In genomic region chr10:118911361-118911760, GRCh38 we compare ENCODE assay signal across 1 cellular context.
A peak's percentile ranks its signal among the peaks of the same experiment; 100 is the strongest.
TF ChIP-seq lines count a peak whose summit lies in the region.

No MANE protein-coding gene starts in this region.

TF ChIP-seq in K562, 482 proteins besides CTCF, POLR2A, EP300 and RAD21 (continued from another document):
- no peak for TF ChIP-seq ILF3 (IDR thresholded peaks at IDR 0.05; ENCODE audit: borderline replicate concordance)
- no peak for TF ChIP-seq BRF2 (IDR thresholded peaks at IDR 0.05; ENCODE audit: borderline replicate concordance, insufficient read depth, insufficient read length)
- no peak for TF ChIP-seq ZBTB40 (IDR thresholded peaks at IDR 0.05)
- TF ChIP-seq ZBTB40 (CRISPR knock-in tag; IDR thresholded peaks at IDR 0.05): no peak
- TF ChIP-seq NR2C2 (CRISPR knock-in tag; IDR thresholded peaks at IDR 0.05): no peak
- peak; percentile 32; the same call in 1 of the 2 replicates for TF ChIP-seq NR2C2 (tag; IDR thresholded peaks at IDR 0.05)
- TF ChIP-seq, protein P1, sequence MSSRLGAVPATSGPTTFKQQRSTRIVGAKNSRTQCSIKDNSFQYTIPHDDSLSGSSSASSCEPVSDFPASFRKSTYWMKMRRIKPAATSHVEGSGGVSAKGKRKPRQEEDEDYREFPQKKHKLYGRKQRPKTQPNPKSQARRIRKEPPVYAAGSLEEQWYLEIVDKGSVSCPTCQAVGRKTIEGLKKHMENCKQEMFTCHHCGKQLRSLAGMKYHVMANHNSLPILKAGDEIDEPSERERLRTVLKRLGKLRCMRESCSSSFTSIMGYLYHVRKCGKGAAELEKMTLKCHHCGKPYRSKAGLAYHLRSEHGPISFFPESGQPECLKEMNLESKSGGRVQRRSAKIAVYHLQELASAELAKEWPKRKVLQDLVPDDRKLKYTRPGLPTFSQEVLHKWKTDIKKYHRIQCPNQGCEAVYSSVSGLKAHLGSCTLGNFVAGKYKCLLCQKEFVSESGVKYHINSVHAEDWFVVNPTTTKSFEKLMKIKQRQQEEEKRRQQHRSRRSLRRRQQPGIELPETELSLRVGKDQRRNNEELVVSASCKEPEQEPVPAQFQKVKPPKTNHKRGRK (tag; IDR thresholded peaks at IDR 0.05): no peak
- no peak for TF ChIP-seq ZNF347 (CRISPR knock-in tag; IDR thresholded peaks at IDR 0.05; ENCODE audit: low read depth)
- TF ChIP-seq FOSL1 (tag; conservative IDR thresholded peaks at IDR 0.05): peak; percentile 30; the same call in 1 of the 2 replicates
- TF ChIP-seq, protein P2, sequence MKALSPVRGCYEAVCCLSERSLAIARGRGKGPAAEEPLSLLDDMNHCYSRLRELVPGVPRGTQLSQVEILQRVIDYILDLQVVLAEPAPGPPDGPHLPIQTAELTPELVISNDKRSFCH (CRISPR knock-in tag; IDR thresholded peaks at IDR 0.05): no peak
- TF ChIP-seq, protein P2 (tag; IDR thresholded peaks at IDR 0.05): peak; percentile 87; the same call in 1 of the 2 replicates
- no peak for TF ChIP-seq BRD9 (IDR thresholded peaks at IDR 0.05; ENCODE audit: low read depth, partially characterized antibody)
- TF ChIP-seq ZNF3 (CRISPR knock-in tag; IDR thresholded peaks at IDR 0.05): no peak
- no peak for TF ChIP-seq ZNF311 (CRISPR knock-in tag; IDR thresholded peaks at IDR 0.05)
- TF ChIP-seq, protein P3, sequence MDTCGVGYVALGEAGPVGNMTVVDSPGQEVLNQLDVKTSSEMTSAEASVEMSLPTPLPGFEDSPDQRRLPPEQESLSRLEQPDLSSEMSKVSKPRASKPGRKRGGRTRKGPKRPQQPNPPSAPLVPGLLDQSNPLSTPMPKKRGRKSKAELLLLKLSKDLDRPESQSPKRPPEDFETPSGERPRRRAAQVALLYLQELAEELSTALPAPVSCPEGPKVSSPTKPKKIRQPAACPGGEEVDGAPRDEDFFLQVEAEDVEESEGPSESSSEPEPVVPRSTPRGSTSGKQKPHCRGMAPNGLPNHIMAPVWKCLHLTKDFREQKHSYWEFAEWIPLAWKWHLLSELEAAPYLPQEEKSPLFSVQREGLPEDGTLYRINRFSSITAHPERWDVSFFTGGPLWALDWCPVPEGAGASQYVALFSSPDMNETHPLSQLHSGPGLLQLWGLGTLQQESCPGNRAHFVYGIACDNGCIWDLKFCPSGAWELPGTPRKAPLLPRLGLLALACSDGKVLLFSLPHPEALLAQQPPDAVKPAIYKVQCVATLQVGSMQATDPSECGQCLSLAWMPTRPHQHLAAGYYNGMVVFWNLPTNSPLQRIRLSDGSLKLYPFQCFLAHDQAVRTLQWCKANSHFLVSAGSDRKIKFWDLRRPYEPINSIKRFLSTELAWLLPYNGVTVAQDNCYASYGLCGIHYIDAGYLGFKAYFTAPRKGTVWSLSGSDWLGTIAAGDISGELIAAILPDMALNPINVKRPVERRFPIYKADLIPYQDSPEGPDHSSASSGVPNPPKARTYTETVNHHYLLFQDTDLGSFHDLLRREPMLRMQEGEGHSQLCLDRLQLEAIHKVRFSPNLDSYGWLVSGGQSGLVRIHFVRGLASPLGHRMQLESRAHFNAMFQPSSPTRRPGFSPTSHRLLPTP (IDR thresholded peaks at IDR 0.05; ENCODE audit: borderline replicate concordance, extremely low read depth, insufficient read length): no peak
- no peak for TF ChIP-seq ZNF695 (CRISPR knock-in tag; IDR thresholded peaks at IDR 0.05)
- TF ChIP-seq POLR3A (IDR thresholded peaks at IDR 0.05; ENCODE audit: borderline replicate concordance, extremely low read depth, insufficient read depth, insufficient read length): no peak
- TF ChIP-seq MAFF (IDR thresholded peaks at IDR 0.05; ENCODE audit: low read length): no peak
- no peak for TF ChIP-seq SIN3A (IDR thresholded peaks at IDR 0.05; ENCODE audit: borderline replicate concordance in 2 of 2, control insufficient read depth in 1 of 2, low read depth in 2 of 2, low read length in 2 of 2)
- 0 out of 2 replicates have a peak, but pooled peaks have one; percentile 11 for TF ChIP-seq TEAD4 (IDR thresholded peaks at IDR 0.05; ENCODE audit: low read length)
- TF ChIP-seq TEAD4 (CRISPR knock-in tag; IDR thresholded peaks at IDR 0.05; ENCODE audit: borderline replicate concordance): no peak
- no peak for TF ChIP-seq RBM39 (optimal IDR thresholded peaks at IDR 0.05; ENCODE audit: low read depth, low read length)
- no peak for TF ChIP-seq HNRNPH1 (optimal IDR thresholded peaks at IDR 0.05; ENCODE audit: low read depth, low read length)
- TF ChIP-seq ZBTB17 (CRISPR knock-in tag; IDR thresholded peaks at IDR 0.05): no peak
- no peak for TF ChIP-seq ZFX (CRISPR knock-in tag; IDR thresholded peaks at IDR 0.05)
- TF ChIP-seq, protein P4, sequence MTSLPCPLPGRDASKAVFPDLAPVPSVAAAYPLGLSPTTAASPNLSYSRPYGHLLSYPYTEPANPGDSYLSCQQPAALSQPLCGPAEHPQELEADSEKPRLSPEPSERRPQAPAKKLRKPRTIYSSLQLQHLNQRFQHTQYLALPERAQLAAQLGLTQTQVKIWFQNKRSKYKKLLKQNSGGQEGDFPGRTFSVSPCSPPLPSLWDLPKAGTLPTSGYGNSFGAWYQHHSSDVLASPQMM (CRISPR knock-in tag; IDR thresholded peaks at IDR 0.05): no peak
- TF ChIP-seq ZNF175 (CRISPR knock-in tag; IDR thresholded peaks at IDR 0.05; ENCODE audit: low read depth): no peak
- TF ChIP-seq, protein P5, sequence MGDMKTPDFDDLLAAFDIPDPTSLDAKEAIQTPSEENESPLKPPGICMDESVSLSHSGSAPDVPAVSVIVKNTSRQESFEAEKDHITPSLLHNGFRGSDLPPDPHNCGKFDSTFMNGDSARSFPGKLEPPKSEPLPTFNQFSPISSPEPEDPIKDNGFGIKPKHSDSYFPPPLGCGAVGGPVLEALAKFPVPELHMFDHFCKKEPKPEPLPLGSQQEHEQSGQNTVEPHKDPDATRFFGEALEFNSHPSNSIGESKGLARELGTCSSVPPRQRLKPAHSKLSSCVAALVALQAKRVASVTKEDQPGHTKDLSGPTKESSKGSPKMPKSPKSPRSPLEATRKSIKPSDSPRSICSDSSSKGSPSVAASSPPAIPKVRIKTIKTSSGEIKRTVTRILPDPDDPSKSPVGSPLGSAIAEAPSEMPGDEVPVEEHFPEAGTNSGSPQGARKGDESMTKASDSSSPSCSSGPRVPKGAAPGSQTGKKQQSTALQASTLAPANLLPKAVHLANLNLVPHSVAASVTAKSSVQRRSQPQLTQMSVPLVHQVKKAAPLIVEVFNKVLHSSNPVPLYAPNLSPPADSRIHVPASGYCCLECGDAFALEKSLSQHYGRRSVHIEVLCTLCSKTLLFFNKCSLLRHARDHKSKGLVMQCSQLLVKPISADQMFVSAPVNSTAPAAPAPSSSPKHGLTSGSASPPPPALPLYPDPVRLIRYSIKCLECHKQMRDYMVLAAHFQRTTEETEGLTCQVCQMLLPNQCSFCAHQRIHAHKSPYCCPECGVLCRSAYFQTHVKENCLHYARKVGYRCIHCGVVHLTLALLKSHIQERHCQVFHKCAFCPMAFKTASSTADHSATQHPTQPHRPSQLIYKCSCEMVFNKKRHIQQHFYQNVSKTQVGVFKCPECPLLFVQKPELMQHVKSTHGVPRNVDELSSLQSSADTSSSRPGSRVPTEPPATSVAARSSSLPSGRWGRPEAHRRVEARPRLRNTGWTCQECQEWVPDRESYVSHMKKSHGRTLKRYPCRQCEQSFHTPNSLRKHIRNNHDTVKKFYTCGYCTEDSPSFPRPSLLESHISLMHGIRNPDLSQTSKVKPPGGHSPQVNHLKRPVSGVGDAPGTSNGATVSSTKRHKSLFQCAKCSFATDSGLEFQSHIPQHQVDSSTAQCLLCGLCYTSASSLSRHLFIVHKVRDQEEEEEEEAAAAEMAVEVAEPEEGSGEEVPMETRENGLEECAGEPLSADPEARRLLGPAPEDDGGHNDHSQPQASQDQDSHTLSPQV (IDR thresholded peaks at IDR 0.05): no peak
- TF ChIP-seq, protein P6, sequence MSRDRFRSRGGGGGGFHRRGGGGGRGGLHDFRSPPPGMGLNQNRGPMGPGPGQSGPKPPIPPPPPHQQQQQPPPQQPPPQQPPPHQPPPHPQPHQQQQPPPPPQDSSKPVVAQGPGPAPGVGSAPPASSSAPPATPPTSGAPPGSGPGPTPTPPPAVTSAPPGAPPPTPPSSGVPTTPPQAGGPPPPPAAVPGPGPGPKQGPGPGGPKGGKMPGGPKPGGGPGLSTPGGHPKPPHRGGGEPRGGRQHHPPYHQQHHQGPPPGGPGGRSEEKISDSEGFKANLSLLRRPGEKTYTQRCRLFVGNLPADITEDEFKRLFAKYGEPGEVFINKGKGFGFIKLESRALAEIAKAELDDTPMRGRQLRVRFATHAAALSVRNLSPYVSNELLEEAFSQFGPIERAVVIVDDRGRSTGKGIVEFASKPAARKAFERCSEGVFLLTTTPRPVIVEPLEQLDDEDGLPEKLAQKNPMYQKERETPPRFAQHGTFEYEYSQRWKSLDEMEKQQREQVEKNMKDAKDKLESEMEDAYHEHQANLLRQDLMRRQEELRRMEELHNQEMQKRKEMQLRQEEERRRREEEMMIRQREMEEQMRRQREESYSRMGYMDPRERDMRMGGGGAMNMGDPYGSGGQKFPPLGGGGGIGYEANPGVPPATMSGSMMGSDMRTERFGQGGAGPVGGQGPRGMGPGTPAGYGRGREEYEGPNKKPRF (IDR thresholded peaks at IDR 0.05; ENCODE audit: low read depth, low read length): no peak
- no peak for TF ChIP-seq POU5F1 (IDR thresholded peaks at IDR 0.05; ENCODE audit: borderline replicate concordance, low read depth, low read length, partially characterized antibody)
- no peak for TF ChIP-seq FOXJ3 (CRISPR knock-in tag; IDR thresholded peaks at IDR 0.05)
